ENCODE assay signal across 1 cellular context in the genomic region with DNA sequence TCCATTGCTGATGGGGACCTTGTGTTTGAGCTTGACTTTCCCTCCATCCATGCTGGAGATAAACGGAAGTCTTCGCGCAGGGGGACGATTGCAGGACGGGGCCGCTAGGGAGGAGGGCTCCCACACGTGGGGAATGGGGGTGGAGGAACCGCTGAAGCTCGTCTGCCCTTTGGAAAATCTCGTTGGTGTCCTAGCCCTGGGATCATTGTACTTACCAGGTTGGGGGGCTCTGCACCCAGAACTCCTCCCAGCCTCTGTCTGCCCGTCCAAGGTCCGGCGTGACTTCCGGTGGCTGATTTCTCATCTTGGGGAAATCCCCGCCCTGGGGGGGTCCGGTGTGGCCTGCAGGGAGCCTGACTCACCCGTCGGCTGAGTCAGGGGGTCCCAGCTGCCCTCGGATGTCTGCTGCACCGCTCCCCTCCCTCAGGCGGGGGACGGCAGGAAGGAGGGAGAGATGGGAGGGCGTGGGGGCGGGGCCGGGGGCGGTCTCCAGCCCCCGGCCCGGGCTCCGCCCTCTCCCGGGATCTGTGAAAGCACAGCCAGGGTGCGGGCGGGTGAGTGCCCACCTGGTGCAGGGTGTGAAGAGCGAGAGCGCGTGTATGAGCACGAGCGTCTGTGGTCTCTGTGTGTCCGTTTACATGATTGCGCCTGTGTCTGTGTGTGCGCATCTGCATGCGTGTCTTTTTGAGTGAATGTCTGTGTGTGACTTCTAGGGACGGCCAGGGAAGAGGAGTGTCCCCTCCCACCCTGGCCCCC.
A peak's percentile ranks its signal among the peaks of the same experiment; 100 is the strongest.
TF ChIP-seq lines count a peak whose summit lies in the region.

No MANE protein-coding gene starts in this region.

TF ChIP-seq in K562, 482 proteins besides CTCF, POLR2A, EP300 and RAD21 (continued from another document):
- no peak for TF ChIP-seq E2F8 (IDR thresholded peaks at IDR 0.05; ENCODE audit: low read depth, partially characterized antibody)
- TF ChIP-seq MECOM (CRISPR knock-in tag; IDR thresholded peaks at IDR 0.05) = 0 out of 2 replicates have a peak, but pooled peaks have one; percentile 43
- no peak for TF ChIP-seq ASH1L (IDR thresholded peaks at IDR 0.05; ENCODE audit: borderline replicate concordance, low read depth, partially characterized antibody)
- TF ChIP-seq CBFA2T3 (IDR thresholded peaks at IDR 0.05) = 0 out of 2 replicates have a peak, but pooled peaks have one; percentile 13
- TF ChIP-seq THAP12 (CRISPR knock-in tag; IDR thresholded peaks at IDR 0.05) = no peak
- no peak for TF ChIP-seq ZKSCAN3 (CRISPR knock-in tag; IDR thresholded peaks at IDR 0.05)
- TF ChIP-seq DIDO1 (tag; IDR thresholded peaks at IDR 0.05; ENCODE audit: low read depth) = peak; percentile 69
- TF ChIP-seq XRCC5 (IDR thresholded peaks at IDR 0.05; ENCODE audit: low read depth, low read length) = peak; percentile 24; the same call in 1 of the 2 replicates
- TF ChIP-seq RUNX1 (IDR thresholded peaks at IDR 0.05; ENCODE audit: low read depth) = 0 out of 2 replicates have a peak, but pooled peaks have one; percentile 47
- TF ChIP-seq, protein P1, sequence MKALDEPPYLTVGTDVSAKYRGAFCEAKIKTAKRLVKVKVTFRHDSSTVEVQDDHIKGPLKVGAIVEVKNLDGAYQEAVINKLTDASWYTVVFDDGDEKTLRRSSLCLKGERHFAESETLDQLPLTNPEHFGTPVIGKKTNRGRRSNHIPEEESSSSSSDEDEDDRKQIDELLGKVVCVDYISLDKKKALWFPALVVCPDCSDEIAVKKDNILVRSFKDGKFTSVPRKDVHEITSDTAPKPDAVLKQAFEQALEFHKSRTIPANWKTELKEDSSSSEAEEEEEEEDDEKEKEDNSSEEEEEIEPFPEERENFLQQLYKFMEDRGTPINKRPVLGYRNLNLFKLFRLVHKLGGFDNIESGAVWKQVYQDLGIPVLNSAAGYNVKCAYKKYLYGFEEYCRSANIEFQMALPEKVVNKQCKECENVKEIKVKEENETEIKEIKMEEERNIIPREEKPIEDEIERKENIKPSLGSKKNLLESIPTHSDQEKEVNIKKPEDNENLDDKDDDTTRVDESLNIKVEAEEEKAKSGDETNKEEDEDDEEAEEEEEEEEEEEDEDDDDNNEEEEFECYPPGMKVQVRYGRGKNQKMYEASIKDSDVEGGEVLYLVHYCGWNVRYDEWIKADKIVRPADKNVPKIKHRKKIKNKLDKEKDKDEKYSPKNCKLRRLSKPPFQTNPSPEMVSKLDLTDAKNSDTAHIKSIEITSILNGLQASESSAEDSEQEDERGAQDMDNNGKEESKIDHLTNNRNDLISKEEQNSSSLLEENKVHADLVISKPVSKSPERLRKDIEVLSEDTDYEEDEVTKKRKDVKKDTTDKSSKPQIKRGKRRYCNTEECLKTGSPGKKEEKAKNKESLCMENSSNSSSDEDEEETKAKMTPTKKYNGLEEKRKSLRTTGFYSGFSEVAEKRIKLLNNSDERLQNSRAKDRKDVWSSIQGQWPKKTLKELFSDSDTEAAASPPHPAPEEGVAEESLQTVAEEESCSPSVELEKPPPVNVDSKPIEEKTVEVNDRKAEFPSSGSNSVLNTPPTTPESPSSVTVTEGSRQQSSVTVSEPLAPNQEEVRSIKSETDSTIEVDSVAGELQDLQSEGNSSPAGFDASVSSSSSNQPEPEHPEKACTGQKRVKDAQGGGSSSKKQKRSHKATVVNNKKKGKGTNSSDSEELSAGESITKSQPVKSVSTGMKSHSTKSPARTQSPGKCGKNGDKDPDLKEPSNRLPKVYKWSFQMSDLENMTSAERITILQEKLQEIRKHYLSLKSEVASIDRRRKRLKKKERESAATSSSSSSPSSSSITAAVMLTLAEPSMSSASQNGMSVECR (CRISPR knock-in tag; IDR thresholded peaks at IDR 0.05) = peak; percentile 78
- peak; percentile 73 for TF ChIP-seq RBM39 (optimal IDR thresholded peaks at IDR 0.05; ENCODE audit: low read depth, low read length)
- TF ChIP-seq CTCFL (IDR thresholded peaks at IDR 0.05; ENCODE audit: borderline replicate concordance, insufficient read depth, low read depth, low read length, poor library complexity, severe bottlenecking) = peak; percentile 90
- peak in 1 of 2 experiments; percentile 62; a peak in 1 of 3 replicates for TF ChIP-seq CBX3 (IDR thresholded peaks at IDR 0.05; ENCODE audit: borderline replicate concordance in 1 of 2, low read length in 2 of 2)
- TF ChIP-seq GABPB1 (CRISPR knock-in tag; IDR thresholded peaks at IDR 0.05) = peak; percentile 82
- TF ChIP-seq THRA (IDR thresholded peaks at IDR 0.05) = no peak
- TF ChIP-seq, protein P2, sequence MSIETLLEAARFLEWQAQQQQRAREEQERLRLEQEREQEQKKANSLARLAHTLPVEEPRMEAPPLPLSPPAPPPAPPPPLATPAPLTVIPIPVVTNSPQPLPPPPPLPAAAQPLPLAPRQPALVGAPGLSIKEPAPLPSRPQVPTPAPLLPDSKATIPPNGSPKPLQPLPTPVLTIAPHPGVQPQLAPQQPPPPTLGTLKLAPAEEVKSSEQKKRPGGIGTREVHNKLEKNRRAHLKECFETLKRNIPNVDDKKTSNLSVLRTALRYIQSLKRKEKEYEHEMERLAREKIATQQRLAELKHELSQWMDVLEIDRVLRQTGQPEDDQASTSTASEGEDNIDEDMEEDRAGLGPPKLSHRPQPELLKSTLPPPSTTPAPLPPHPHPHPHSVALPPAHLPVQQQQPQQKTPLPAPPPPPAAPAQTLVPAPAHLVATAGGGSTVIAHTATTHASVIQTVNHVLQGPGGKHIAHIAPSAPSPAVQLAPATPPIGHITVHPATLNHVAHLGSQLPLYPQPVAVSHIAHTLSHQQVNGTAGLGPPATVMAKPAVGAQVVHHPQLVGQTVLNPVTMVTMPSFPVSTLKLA (conservative IDR thresholded peaks at IDR 0.05) = peak; percentile 86 to 90
- TF ChIP-seq FIP1L1 (IDR thresholded peaks at IDR 0.05; ENCODE audit: low read depth, low read length, poor library complexity, severe bottlenecking) = no peak
- no peak for TF ChIP-seq CBX5 (IDR thresholded peaks at IDR 0.05; ENCODE audit: borderline replicate concordance, low read depth)
- TF ChIP-seq KDM5B (IDR thresholded peaks at IDR 0.05; ENCODE audit: insufficient replicate concordance, low read depth, low read length) = no peak
- TF ChIP-seq, protein P3, sequence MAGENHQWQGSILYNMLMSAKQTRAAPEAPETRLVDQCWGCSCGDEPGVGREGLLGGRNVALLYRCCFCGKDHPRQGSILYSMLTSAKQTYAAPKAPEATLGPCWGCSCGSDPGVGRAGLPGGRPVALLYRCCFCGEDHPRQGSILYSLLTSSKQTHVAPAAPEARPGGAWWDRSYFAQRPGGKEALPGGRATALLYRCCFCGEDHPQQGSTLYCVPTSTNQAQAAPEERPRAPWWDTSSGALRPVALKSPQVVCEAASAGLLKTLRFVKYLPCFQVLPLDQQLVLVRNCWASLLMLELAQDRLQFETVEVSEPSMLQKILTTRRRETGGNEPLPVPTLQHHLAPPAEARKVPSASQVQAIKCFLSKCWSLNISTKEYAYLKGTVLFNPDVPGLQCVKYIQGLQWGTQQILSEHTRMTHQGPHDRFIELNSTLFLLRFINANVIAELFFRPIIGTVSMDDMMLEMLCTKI (IDR thresholded peaks at IDR 0.05; ENCODE audit: partially characterized antibody) = no peak
- 0 out of 2 replicates have a peak, but pooled peaks have one; percentile 6 for TF ChIP-seq ZKSCAN1 (IDR thresholded peaks at IDR 0.05; ENCODE audit: low read depth, low read length)
- TF ChIP-seq, protein P4, sequence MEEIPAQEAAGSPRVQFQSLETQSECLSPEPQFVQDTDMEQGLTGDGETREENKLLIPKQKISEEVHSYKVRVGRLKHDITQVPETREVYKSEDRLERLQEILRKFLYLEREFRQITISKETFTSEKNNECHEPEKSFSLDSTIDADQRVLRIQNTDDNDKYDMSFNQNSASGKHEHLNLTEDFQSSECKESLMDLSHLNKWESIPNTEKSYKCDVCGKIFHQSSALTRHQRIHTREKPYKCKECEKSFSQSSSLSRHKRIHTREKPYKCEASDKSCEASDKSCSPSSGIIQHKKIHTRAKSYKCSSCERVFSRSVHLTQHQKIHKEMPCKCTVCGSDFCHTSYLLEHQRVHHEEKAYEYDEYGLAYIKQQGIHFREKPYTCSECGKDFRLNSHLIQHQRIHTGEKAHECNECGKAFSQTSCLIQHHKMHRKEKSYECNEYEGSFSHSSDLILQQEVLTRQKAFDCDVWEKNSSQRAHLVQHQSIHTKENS (CRISPR knock-in tag; IDR thresholded peaks at IDR 0.05) = no peak
- TF ChIP-seq BRD9 (IDR thresholded peaks at IDR 0.05; ENCODE audit: low read depth, partially characterized antibody) = peak; percentile 62
- TF ChIP-seq ERF (CRISPR knock-in tag; IDR thresholded peaks at IDR 0.05) = no peak
- TF ChIP-seq SP1 (CRISPR knock-in tag; IDR thresholded peaks at IDR 0.05) = peak; percentile 71
- TF ChIP-seq ZNF76 (CRISPR knock-in tag; IDR thresholded peaks at IDR 0.05; ENCODE audit: borderline replicate concordance) = no peak
TF ChIP-seq in K562: peak in this region for 119.
